In the genomic region with DNA sequence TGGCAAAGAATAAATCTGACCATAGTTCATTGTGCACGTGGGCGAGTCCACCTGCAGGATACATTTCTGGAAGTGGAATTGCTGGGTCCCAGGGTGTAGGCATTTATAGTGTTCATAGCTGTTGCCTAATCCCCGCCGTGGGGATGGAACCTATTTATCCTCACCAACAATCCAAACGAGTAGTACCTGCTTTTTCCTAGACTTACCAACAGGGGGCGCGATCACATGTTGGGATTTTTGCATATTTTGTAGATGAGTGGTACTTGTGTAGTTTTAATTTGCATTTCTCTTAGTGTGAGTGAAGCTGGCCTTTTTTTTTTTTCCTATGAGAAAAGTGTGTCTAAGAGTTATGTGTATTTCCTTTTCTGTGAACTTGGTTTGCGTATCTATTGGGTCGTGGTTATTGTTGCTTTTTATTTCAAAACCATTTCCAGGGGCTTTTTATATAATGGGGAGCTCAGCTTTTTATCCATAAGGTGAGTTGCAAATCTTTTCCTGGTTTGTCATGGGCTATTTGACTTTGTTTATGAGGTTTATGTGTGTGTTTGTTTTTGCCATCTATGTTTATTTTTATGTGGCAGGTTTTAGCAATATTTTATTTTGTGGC, we compare ENCODE assay signal across 8 cellular contexts.
A peak's percentile ranks its signal among the peaks of the same experiment; 100 is the strongest.
DNase-seq lines count a peak whose midpoint lies in the region; ATAC-seq, FAIRE-seq and TF ChIP-seq lines count a peak whose summit lies in the region.

No MANE protein-coding gene starts in this region.

- in situ Hi-C loops in T47D (cut with HindIII; ENCODE audit: low pct_unique_long_range_greater_than_20kb, low sequenced_read_pairs) = no loop called here

- DNase-seq in DMS79 treated with DMSO at 0.1 percent for 48 hours (lab: John Stamatoyannopoulos, UW) = peak; percentile 42
- DNase-seq in DMS79 (lab: John Stamatoyannopoulos, UW) = no peak
- DNase-seq in NCI-H1694 treated with DMSO at 0.1 percent for 48 hours (lab: John Stamatoyannopoulos, UW) = peak; percentile 30
- peak; percentile 53 to 83 for DNase-seq in T47D (ENCODE audit: low read depth in 1 of 2, low spot score in 1 of 2)
- peak; percentile 23 for DNase-seq in keratinocyte (ENCODE audit: low read depth, low spot score)
- DNase-seq in stimulated activated CD4-positive, alpha-beta T cell treated with anti-CD3 and anti-CD28 coated beads, Interleukin-2, amount 100 ng/mL, for 24 hours = peak; percentile 69 to 77

- peak; percentile 76 for FAIRE-seq in keratinocyte (lab: Jason Lieb, UNC)

- dilution Hi-C loops in keratinocyte (cut with MboI; ENCODE audit: extremely low pct_ligation_motif_present, low sequenced_read_pairs) = no loop called here

- no peaks in the 10 kb centered on the region for H4K20me1 ChIP-seq in keratinocyte (ENCODE audit: control insufficient read depth, extremely low read depth, insufficient read depth, low read length)

- peaks cover 17% of the 10 kb centered on the region for H3K27me3 ChIP-seq in keratinocyte (ENCODE audit: control insufficient read depth, extremely low read depth, insufficient read depth, low read length)

- ATAC-seq in GM19035 (IDR thresholded peaks at IDR 0.05; ENCODE audit: unreplicated experiment) = no peak

- H2AFZ ChIP-seq in keratinocyte (ENCODE audit: control insufficient read depth, low read length) = no peak overlapping the region

- no peaks in the 10 kb centered on the region for H3K79me2 ChIP-seq in keratinocyte (ENCODE audit: control insufficient read depth, insufficient read depth, low read length)

- H3K4me2 ChIP-seq in keratinocyte (ENCODE audit: control insufficient read depth, extremely low read depth, insufficient read depth, low read depth, low read length) = no peak overlapping the region

- H3K4me1 ChIP-seq in keratinocyte (ENCODE audit: control insufficient read depth, extremely low read depth, insufficient read depth, low read length) = peaks cover 9% of the 10 kb centered on the region

- no peaks in the 10 kb centered on the region for H3K9me3 ChIP-seq in keratinocyte (ENCODE audit: control insufficient read depth, low read depth, low read length)

- no peaks in the 10 kb centered on the region for H3K9me1 ChIP-seq in keratinocyte (ENCODE audit: control insufficient read depth, extremely low read depth, insufficient read depth, low read length)

- H3K4me3 ChIP-seq in WI38 (ENCODE audit: low read depth, low read length) (no peak overlapping the region), keratinocyte (ENCODE audit: control insufficient read depth in 2 of 3, extremely low read depth in 1 of 3, insufficient read depth in 2 of 3, low read depth in 1 of 3, low read length in 3 of 3) (no peak overlapping the region)

- no peaks in the 10 kb centered on the region for H3K36me3 ChIP-seq in keratinocyte (ENCODE audit: control insufficient read depth in 2 of 2, extremely low read depth in 1 of 2, insufficient read depth in 2 of 2, low read length in 2 of 2)

- H3K9ac ChIP-seq in keratinocyte (ENCODE audit: control insufficient read depth, extremely low read depth, insufficient read depth, low read length) = no peak overlapping the region

- no peak overlapping the region for H3K27ac ChIP-seq in keratinocyte (ENCODE audit: control insufficient read depth, insufficient read depth, low read length)

- TF ChIP-seq CTCF in WI38 (IDR thresholded peaks at IDR 0.05; ENCODE audit: low read depth, low read length) = peak; percentile 63
- TF ChIP-seq CTCF in keratinocyte (optimal IDR thresholded peaks at IDR 0.05 in 1 of 3, IDR thresholded peaks at IDR 0.05 in 1 of 3, conservative IDR thresholded peaks at IDR 0.05 in 1 of 3; ENCODE audit: extremely low read depth in 1 of 3, insufficient read depth in 2 of 3, low read length in 3 of 3) = peak; percentile 68 to 89 (median 73)
